Comparison of ENCODE assay signal across 8 cellular contexts in genomic region chr15:41513282-41514227, GRCh38. TPM values are rescaled to one million over a fixed set of nuclear protein-coding genes. Genes with fewer than 3 reads are reported as not detected.
DNase-seq lines count a peak whose midpoint lies in the region; ATAC-seq and TF ChIP-seq lines count a peak whose summit lies in the region.

Gene LTK, minus strand, starts transcription at chr15:41513827. Its CDS starts 118 bp downstream, at chr15:41513709.

- no peak within 1 kb of the TSS for H4K91ac ChIP-seq in mesenchymal stem cell (ENCODE audit: low read length)

- CTCF ChIA-PET in CD8-positive, alpha-beta memory T cell (lab: Charles Lee) = interaction anchor here (1.9 kb wide), 1 partner anchor 48 kb away, joined by 4 read pairs; no protein-coding TSS in a partner anchor

- H3K36me3 Mint-ChIP-seq in CD8-positive, alpha-beta memory T cell = peaks cover 0 to 9% (median 3%) of the 10 kb centered on the region in 3 donors
- H3K36me3 Mint-ChIP-seq in brain = peaks cover 30% of the 10 kb centered on the region

- H3K79me1 ChIP-seq in mesenchymal stem cell (replicated peaks; ENCODE audit: low read length, poor library complexity, severe bottlenecking) = no peaks in the 10 kb centered on the region

- H3K27ac ChIP-seq in CD8-positive, alpha-beta memory T cell (ENCODE audit: low read depth, low read length) = peak within 1 kb of the TSS; percentile 47
- no peak within 1 kb of the TSS for H3K27ac ChIP-seq in mesenchymal stem cell (ENCODE audit: low read length, poor library complexity, severe bottlenecking)
- no peak within 1 kb of the TSS for H3K27ac ChIP-seq in urinary bladder (ENCODE audit: low read depth)

- H3K4ac ChIP-seq in mesenchymal stem cell (ENCODE audit: low read depth in 1 of 2, low read length in 2 of 2) = peak within 1 kb of the TSS in 1 of 2 experiments; percentile 28

- peaks cover 21 to 23% of the 10 kb centered on the region in 2 donors for H3K27me3 Mint-ChIP-seq in CD8-positive, alpha-beta memory T cell
- H3K27me3 Mint-ChIP-seq in brain = peaks cover 61% of the 10 kb centered on the region

- H2BK120ac ChIP-seq in mesenchymal stem cell (ENCODE audit: low read depth, low read length) = no peak within 1 kb of the TSS

- no peak within 1 kb of the TSS for H2BK15ac ChIP-seq in mesenchymal stem cell (ENCODE audit: low read depth, poor library complexity, severe bottlenecking)

- H3K18ac ChIP-seq in mesenchymal stem cell (ENCODE audit: low read depth in 1 of 2, low read length in 2 of 2) = no peak within 1 kb of the TSS

- peak within 1 kb of the TSS in 1 of 2 experiments; percentile 51 for H3K23ac ChIP-seq in mesenchymal stem cell (ENCODE audit: low read length in 2 of 2)

- H4K8ac ChIP-seq in mesenchymal stem cell (ENCODE audit: low read length) = peak within 1 kb of the TSS; percentile 31

- no peak for TF ChIP-seq CTCF in NB4 (IDR thresholded peaks at IDR 0.05; ENCODE audit: low read depth, low read length)
- no peak for TF ChIP-seq CTCF in brain (conservative IDR thresholded peaks at IDR 0.05)

- H3K27me3 ChIP-seq in CD8-positive, alpha-beta memory T cell (ENCODE audit: insufficient read depth, low read length, poor library complexity, severe bottlenecking) = peaks cover 17% of the 10 kb centered on the region
- peaks cover 36 to 45% of the 10 kb centered on the region in 2 experiments for H3K27me3 ChIP-seq in mesenchymal stem cell (ENCODE audit: control insufficient read depth in 1 of 2, insufficient read depth in 1 of 2, low read length in 2 of 2)

- no peak for ATAC-seq in GM19395 (IDR thresholded peaks at IDR 0.05; ENCODE audit: unreplicated experiment)

- TF ChIP-seq POLR2A in NB4 (IDR thresholded peaks at IDR 0.05; ENCODE audit: extremely low read depth, insufficient read length) = peak; percentile 76

- H3K4me3 ChIP-seq in CD8-positive, alpha-beta memory T cell (ENCODE audit: low read length) = peak within 1 kb of the TSS; percentile 58
- H3K4me3 ChIP-seq in NB4 (ENCODE audit: low read depth, low read length) (peak within 1 kb of the TSS; percentile 52), mesenchymal stem cell (ENCODE audit: insufficient read depth in 1 of 2, low read depth in 1 of 2, low read length in 2 of 2) (peak within 1 kb of the TSS; percentile 14 to 65), urinary bladder (ENCODE audit: low read depth, low read length) (peak within 1 kb of the TSS; percentile 25)

- peak within 1 kb of the TSS; percentile 56 to 97 (median 90) for H3K27ac Mint-ChIP-seq in CD8-positive, alpha-beta memory T cell
- H3K27ac Mint-ChIP-seq in brain = no peak within 1 kb of the TSS

- H3K9me3 ChIP-seq in CD8-positive, alpha-beta memory T cell (ENCODE audit: low read length) = no peaks in the 10 kb centered on the region
- no peaks in the 10 kb centered on the region for H3K9me3 ChIP-seq in mesenchymal stem cell (ENCODE audit: control insufficient read depth, low read length)

- peaks cover 26% of the 10 kb centered on the region for H3K4me1 ChIP-seq in CD8-positive, alpha-beta memory T cell (ENCODE audit: insufficient read depth, low read length)
- H3K4me1 ChIP-seq in mesenchymal stem cell (ENCODE audit: control insufficient read depth, insufficient read depth, low read depth, low read length) (peaks cover 29% of the 10 kb centered on the region), urinary bladder (ENCODE audit: insufficient read depth) (no peaks in the 10 kb centered on the region)

- H2BK12ac ChIP-seq in mesenchymal stem cell (ENCODE audit: low read length in 2 of 2) = no peak within 1 kb of the TSS

- peak within 1 kb of the TSS; percentile 42 for H2AFZ ChIP-seq in mesenchymal stem cell (ENCODE audit: low read depth, low read length)

- H2AK5ac ChIP-seq in mesenchymal stem cell (ENCODE audit: low read length, severe bottlenecking) = no peak within 1 kb of the TSS

- no peaks in the 10 kb centered on the region for H3K36me3 ChIP-seq in CD8-positive, alpha-beta memory T cell (ENCODE audit: insufficient read depth, low read length)
- peaks cover 11 to 15% of the 10 kb centered on the region in 2 experiments for H3K36me3 ChIP-seq in mesenchymal stem cell (ENCODE audit: control insufficient read depth in 1 of 2, insufficient read depth in 2 of 2, low read depth in 1 of 2, low read length in 2 of 2)
- H3K36me3 ChIP-seq in urinary bladder (ENCODE audit: insufficient read depth) = no peaks in the 10 kb centered on the region

- H3K14ac ChIP-seq in mesenchymal stem cell (ENCODE audit: low read length in 2 of 2) = no peak within 1 kb of the TSS

- peak within 1 kb of the TSS; percentile 49 for H3K4me2 ChIP-seq in mesenchymal stem cell (ENCODE audit: low read length, poor library complexity, severe bottlenecking)

- POLR2A ChIA-PET in CD8-positive, alpha-beta memory T cell (lab: Charles Lee) = interaction anchor here (0.6 kb wide), 1 partner anchor 36 kb away, joined by 8 read pairs; no protein-coding TSS in a partner anchor

- DNase-seq in CD8-positive, alpha-beta memory T cell = peak in 2 of 5 donors; percentile 24 to 49
- DNase-seq in NB4 (ENCODE audit: low read depth) = peak; percentile 91
- DNase-seq in mesenchymal stem cell = peak; percentile 60
- no peak for DNase-seq in dedifferentiated amniotic fluid mesenchymal stem cell (ENCODE audit: extremely low spot score)
- no peak for DNase-seq in NCI-H1694 treated with DMSO at 0.1 percent for 48 hours (lab: John Stamatoyannopoulos, UW)

- H3K9me3 Mint-ChIP-seq in CD8-positive, alpha-beta memory T cell = no peaks in the 10 kb centered on the region
- peaks cover 0 to 4% (median 0%) of the 10 kb centered on the region in 5 experiments for H3K9me3 Mint-ChIP-seq in brain

- WGBS in mesenchymal stem cell = 7% methylated on average over 45 of the region's 46 CpGs
- WGBS in urinary bladder = 5% methylated on average over 46 of the region's 46 CpGs

- no peak within 1 kb of the TSS for H2BK5ac ChIP-seq in mesenchymal stem cell (ENCODE audit: low read depth, low read length, poor library complexity, severe bottlenecking)

- H3K9ac ChIP-seq in mesenchymal stem cell (ENCODE audit: low read length) = no peak within 1 kb of the TSS

- peak within 1 kb of the TSS; percentile 80 to 96 (median 89) for H3K4me3 Mint-ChIP-seq in CD8-positive, alpha-beta memory T cell
- peak within 1 kb of the TSS; percentile 77 to 83 (median 80) for H3K4me3 Mint-ChIP-seq in brain

- peaks cover 26 to 32% (median 29%) of the 10 kb centered on the region in 3 donors for H3K4me1 Mint-ChIP-seq in CD8-positive, alpha-beta memory T cell
- peaks cover 17% of the 10 kb centered on the region for H3K4me1 Mint-ChIP-seq in brain

RNA-seq across cellular contexts. Expression of gene LTK, which starts in this region (rescaled TPM):
- under 1 TPM; 0.27 to 0.31 TPM for total RNA-seq in CD8-positive, alpha-beta memory T cell
- 7.3 TPM for polyA plus RNA-seq in CD8-positive, alpha-beta memory T cell
- polyA plus RNA-seq in brain (ENCODE audit: insufficient read depth, low read depth, low replicate concordance) = 2.4 TPM
- 0.26 TPM for polyA plus RNA-seq in mesenchymal stem cell (2013, experiment 1 of 2)
- polyA plus RNA-seq in mesenchymal stem cell (2013, experiment 2 of 2) = 0.22 TPM
- total RNA-seq in urinary bladder = 0.48 TPM
- polyA plus RNA-seq in urinary bladder = 0.43 TPM

Comparison
In these comparisons a context has a peak if more than half of its experiments do, and no peak if none do; other contexts are left out.
1. DNase-seq: peak in NB4 (single experiment) and mesenchymal stem cell (single experiment); none in dedifferentiated amniotic fluid mesenchymal stem cell (single experiment) and NCI-H1694 treated with DMSO at 0.1 percent for 48 hours (single experiment).
2. H3K27ac Mint-ChIP-seq: peak in CD8-positive, alpha-beta memory T cell (8 of 8); none in brain (0 of 5).
3. Peak in every context shown above with its lines, with median percentiles within 50 percentile points of each other: H3K4me3 ChIP-seq.